ENCODE assay signal across 11 cellular contexts in the genomic region with DNA sequence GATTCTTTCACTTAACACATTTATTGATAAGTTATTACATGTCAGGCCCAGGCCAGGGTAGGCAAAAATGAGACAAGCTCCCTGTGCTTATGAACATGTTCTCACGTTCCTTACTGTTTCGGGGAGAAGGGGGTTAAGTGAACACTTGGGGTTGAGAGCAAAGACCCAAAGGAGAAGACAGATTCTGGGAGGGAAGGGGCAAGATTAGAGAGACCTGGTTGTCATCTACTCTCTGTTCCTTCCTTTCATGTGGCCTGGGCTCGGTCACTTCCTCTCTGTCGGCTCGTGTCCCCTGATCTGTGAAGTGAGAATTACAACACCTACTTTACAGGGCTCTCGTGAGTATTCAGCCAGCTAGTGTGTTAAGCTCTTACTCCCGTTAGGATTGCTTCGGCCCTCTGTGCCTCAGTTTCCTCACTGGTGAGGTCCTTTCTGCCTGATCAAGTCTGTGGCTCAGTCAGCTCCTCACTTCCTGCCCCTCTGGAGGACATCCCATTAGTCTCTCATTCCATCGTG. TPM values are rescaled to one million over a fixed set of nuclear protein-coding genes. Genes with fewer than 3 reads are reported as not detected.
DNase-seq lines count a peak whose midpoint lies in the region; TF ChIP-seq lines count a peak whose summit lies in the region.
"Had no signal": no experiment of that assay in that cellular context is flagged by ENCODE, and none has a peak within 500 bp of the region (broad histone marks: within the 10 kb centered on the region; RNA-seq: fewer than 3 reads in every experiment).

No MANE protein-coding gene starts in this region.

- H3K27ac Mint-ChIP-seq in immature natural killer cell: peak overlapping the region; percentile 97 to 100 (median 99)

- peak overlapping the region; percentile 62 for H3K9ac ChIP-seq in Karpas-422 (ENCODE audit: low read length)
- H3K9ac ChIP-seq: SK-N-SH had no signal

- H3K27me3 Mint-ChIP-seq in immature natural killer cell (ENCODE audit: low read depth in 3 of 3): peaks cover 10 to 19% (median 13%) of the 10 kb centered on the region in 3 donors

- H3K36me3 ChIP-seq in Karpas-422 (ENCODE audit: insufficient read depth, low read length) (peaks cover 4% of the 10 kb centered on the region; the same call in 1 of the 2 replicates), MG63 (no peaks in the 10 kb centered on the region)
- H3K36me3 ChIP-seq: gastrocnemius medialis had no signal

- H3K4me2 ChIP-seq in Karpas-422 (ENCODE audit: low read depth, low read length, poor library complexity, severe bottlenecking): peak overlapping the region; percentile 61
- H3K4me2 ChIP-seq: SK-N-SH had no signal

- H3K36me3 Mint-ChIP-seq in immature natural killer cell: peaks cover 0 to 3% (median 0%) of the 10 kb centered on the region in 3 donors

- no peaks in the 10 kb centered on the region for H3K9me2 ChIP-seq in Karpas-422 (replicated peaks; ENCODE audit: insufficient read depth, low read length)
- H3K9me2 ChIP-seq: SK-N-SH had no signal

- H3K4me3 ChIP-seq in GM12865 (ENCODE audit: low read depth, low read length): peak overlapping the region; percentile 64
- H3K4me3 ChIP-seq in Karpas-422 (ENCODE audit: low read length): peak overlapping the region; percentile 38; the same call in 1 of the 2 replicates
- no peak overlapping the region for H3K4me3 ChIP-seq in MG63
- H3K4me3 ChIP-seq: gastrocnemius medialis had no signal

- peak; percentile 91 for DNase-seq in GM12865 (ENCODE audit: low read depth)
- DNase-seq in GM20000 (ENCODE audit: low spot score): peak; percentile 51
- DNase-seq in Karpas-422: peak; percentile 86
- peak; percentile 82 to 87 (median 86) for DNase-seq in immature natural killer cell
- DNase-seq in COLO829 (ENCODE audit: low spot score): no peak
- DNase-seq in NCI-H1092 (lab: John Stamatoyannopoulos, UW): no peak
- no peak for DNase-seq in MG63
- DNase-seq in HCEC 1CT: no peak
- DNase-seq: amygdala, gastrocnemius medialis, SK-N-SH had no signal

- H3K9me3 ChIP-seq in Karpas-422 (ENCODE audit: low read length): no peaks in the 10 kb centered on the region
- no peaks in the 10 kb centered on the region for H3K9me3 ChIP-seq in MG63
- H3K9me3 ChIP-seq: gastrocnemius medialis, SK-N-SH had no signal

- peaks cover 74% of the 10 kb centered on the region for H3K79me2 ChIP-seq in Karpas-422 (ENCODE audit: low read length)

- H3K4me3 Mint-ChIP-seq in immature natural killer cell: peak overlapping the region; percentile 74 to 91 (median 80)

- H3K27me3 ChIP-seq in Karpas-422 (ENCODE audit: low read length) (no peaks in the 10 kb centered on the region), MG63 (no peaks in the 10 kb centered on the region)
- H3K27me3 ChIP-seq: gastrocnemius medialis had no signal

- peaks cover 100% of the 10 kb centered on the region for H3K4me1 ChIP-seq in Karpas-422 (ENCODE audit: low read length)
- H3K4me1 ChIP-seq: gastrocnemius medialis had no signal

- no peaks in the 10 kb centered on the region for H3K9me3 Mint-ChIP-seq in immature natural killer cell

- H3K4me1 Mint-ChIP-seq in immature natural killer cell: peaks cover 91 to 94% of the 10 kb centered on the region in 2 donors

- peak overlapping the region; percentile 98 for H3K27ac ChIP-seq in Karpas-422 (ENCODE audit: low read length)
- H3K27ac ChIP-seq: gastrocnemius medialis had no signal

- no peak for TF ChIP-seq CTCF in GM12865 (IDR thresholded peaks at IDR 0.05; ENCODE audit: insufficient read depth, low read depth, low read length, missing control alignments)
- no peak for TF ChIP-seq CTCF in GM20000 (IDR thresholded peaks at IDR 0.05; ENCODE audit: extremely low read depth, missing control alignments)

- H2AFZ ChIP-seq in Karpas-422 (ENCODE audit: low read length): no peak overlapping the region

- H4K20me1 ChIP-seq in Karpas-422 (ENCODE audit: insufficient read depth, low read depth, low read length): peaks cover 38% of the 10 kb centered on the region

RNA-seq across cellular contexts. Expression of gene PLCG2, which starts 38.8 kb away (rescaled TPM):
- 574 and 580 TPM in 2 replicates for total RNA-seq in Karpas-422 (2014; rRNA removed; shearing (Covaris generic); ENCODE audit: low replicate concordance)
- polyA plus RNA-seq in immature natural killer cell: 10 to 100 TPM; 24.4 to 91.6 (median 46.4) TPM
- 0.37 and 1.0 TPM in 2 replicates for total RNA-seq in MG63 (2014; rRNA removed; shearing (Covaris generic); ENCODE audit: low replicate concordance)

Comparison
In these comparisons a context has a peak if more than half of its experiments do, and no peak if none do; other contexts are left out.
1. DNase-seq: peak in GM12865 (single experiment), GM20000 (single experiment), Karpas-422 (single experiment) and immature natural killer cell (3 of 3); none in COLO829 (single experiment), NCI-H1092 (single experiment), MG63 (single experiment) and HCEC 1CT (single experiment).
2. RNA of gene PLCG2, which starts 38.8 kb away (total RNA-seq): 574 to 580 TPM in Karpas-422; 0.37 to 1.0 TPM in MG63; every median in the first group is over 100 times any median in the second.